Comparison of ENCODE assay signal across 23 cellular contexts in genomic region chr5:157599565-157599964, GRCh38. TPM values are rescaled to one million over a fixed set of nuclear protein-coding genes. Genes with fewer than 3 reads are reported as not detected.
DNase-seq lines count a peak whose midpoint lies in the region; ATAC-seq and FAIRE-seq lines count a peak whose summit lies in the region.
"Had no signal": no experiment of that assay in that cellular context is flagged by ENCODE, and none has a peak within 500 bp of the region (broad histone marks: within the 10 kb centered on the region; RNA-seq: fewer than 3 reads in every experiment).

No MANE protein-coding gene starts in this region.

- H3K27ac Mint-ChIP-seq in activated naive CD4-positive, alpha-beta T cell treated with anti-CD3 and anti-CD28 coated beads, Interleukin-2, amount 50 U/mL, for 24 hours: peak overlapping the region; percentile 74
- peak overlapping the region; percentile 91 to 94 (median 93) for H3K27ac Mint-ChIP-seq in IgD-negative memory B cell
- H3K27ac Mint-ChIP-seq in activated CD4-positive, alpha-beta memory T cell treated with anti-CD3 and anti-CD28 coated beads, Interleukin-2, amount 10 ng/mL, durations not matched to agents 7 days and 5 days: peak overlapping the region; percentile 87
- H3K27ac Mint-ChIP-seq in stimulated activated naive B cell treated with anti-CD40 and anti-IgM and Interleukin-4, amounts not matched to agents 10 μg/mL and 1 μg/mL and 100 μg/mL, for 72 hours: peak overlapping the region; percentile 65
- H3K27ac Mint-ChIP-seq: CD8-positive, alpha-beta T cell; progenitor cell of endocrine pancreas had no signal

- FAIRE-seq in HTR-8/SVneo (lab: Jason Lieb, UNC): no peak
- FAIRE-seq: keratinocyte, urothelium cell line had no signal

- H3K9me3 Mint-ChIP-seq in activated naive CD4-positive, alpha-beta T cell treated with anti-CD3 and anti-CD28 coated beads, Interleukin-2, amount 50 U/mL, for 24 hours: peaks cover 11% of the 10 kb centered on the region
- H3K9me3 Mint-ChIP-seq in IgD-negative memory B cell: no peaks in the 10 kb centered on the region
- H3K9me3 Mint-ChIP-seq in activated CD4-positive, alpha-beta memory T cell treated with anti-CD3 and anti-CD28 coated beads, Interleukin-2, amount 10 ng/mL, durations not matched to agents 7 days and 5 days: no peaks in the 10 kb centered on the region
- no peaks in the 10 kb centered on the region for H3K9me3 Mint-ChIP-seq in stimulated activated naive B cell treated with anti-CD40 and anti-IgM and Interleukin-4, amounts not matched to agents 10 μg/mL and 1 μg/mL and 100 μg/mL, for 72 hours
- H3K9me3 Mint-ChIP-seq: CD8-positive, alpha-beta T cell had no signal

- no peak for ATAC-seq in stimulated activated naive B cell treated with anti-CD40 and anti-IgM and Interleukin-4, amounts not matched to agents 10 μg/mL and 1 μg/mL and 100 μg/mL, for 72 hours (replicated peaks)
- no peak for ATAC-seq in HG03565 (IDR thresholded peaks at IDR 0.05; ENCODE audit: unreplicated experiment)
- ATAC-seq: CD8-positive, alpha-beta T cell; mucosa of descending colon had no signal

- POLR2A ChIA-PET in activated CD4-positive, alpha-beta memory T cell treated with anti-CD3 and anti-CD28 coated beads, Interleukin-2, amount 10 ng/mL, durations not matched to agents 7 days and 5 days (lab: Charles Lee): interaction anchor here (0.9 to 2.4 kb wide), 2 partner anchors 8 to 25 kb away, joined by 5 to 6 read pairs; no protein-coding TSS in a partner anchor

- CTCF ChIA-PET in activated CD4-positive, alpha-beta memory T cell treated with anti-CD3 and anti-CD28 coated beads, Interleukin-2, amount 10 ng/mL, durations not matched to agents 7 days and 5 days (lab: Charles Lee): no interaction called here

- H3K4me1 Mint-ChIP-seq in activated naive CD4-positive, alpha-beta T cell treated with anti-CD3 and anti-CD28 coated beads, Interleukin-2, amount 50 U/mL, for 24 hours: peaks cover 84% of the 10 kb centered on the region
- peaks cover 65 to 77% (median 76%) of the 10 kb centered on the region in 3 donors for H3K4me1 Mint-ChIP-seq in IgD-negative memory B cell
- peaks cover 95% of the 10 kb centered on the region for H3K4me1 Mint-ChIP-seq in activated CD4-positive, alpha-beta memory T cell treated with anti-CD3 and anti-CD28 coated beads, Interleukin-2, amount 10 ng/mL, durations not matched to agents 7 days and 5 days
- peaks cover 63 to 89% of the 10 kb centered on the region in 2 donors for H3K4me1 Mint-ChIP-seq in stimulated activated naive B cell treated with anti-CD40 and anti-IgM and Interleukin-4, amounts not matched to agents 10 μg/mL and 1 μg/mL and 100 μg/mL, for 72 hours

- H3K27me3 Mint-ChIP-seq in activated naive CD4-positive, alpha-beta T cell treated with anti-CD3 and anti-CD28 coated beads, Interleukin-2, amount 50 U/mL, for 24 hours: no peaks in the 10 kb centered on the region
- H3K27me3 Mint-ChIP-seq in IgD-negative memory B cell: no peaks in the 10 kb centered on the region
- no peaks in the 10 kb centered on the region for H3K27me3 Mint-ChIP-seq in activated CD4-positive, alpha-beta memory T cell treated with anti-CD3 and anti-CD28 coated beads, Interleukin-2, amount 10 ng/mL, durations not matched to agents 7 days and 5 days
- no peaks in the 10 kb centered on the region for H3K27me3 Mint-ChIP-seq in stimulated activated naive B cell treated with anti-CD40 and anti-IgM and Interleukin-4, amounts not matched to agents 10 μg/mL and 1 μg/mL and 100 μg/mL, for 72 hours
- H3K27me3 Mint-ChIP-seq: progenitor cell of endocrine pancreas had no signal

- H3K4me3 Mint-ChIP-seq in activated naive CD4-positive, alpha-beta T cell treated with anti-CD3 and anti-CD28 coated beads, Interleukin-2, amount 50 U/mL, for 24 hours: peak overlapping the region; percentile 49
- peak overlapping the region in 3 of 4 donors; percentile 15 to 82 (median 58) for H3K4me3 Mint-ChIP-seq in IgD-negative memory B cell
- H3K4me3 Mint-ChIP-seq in activated CD4-positive, alpha-beta memory T cell treated with anti-CD3 and anti-CD28 coated beads, Interleukin-2, amount 10 ng/mL, durations not matched to agents 7 days and 5 days: no peak overlapping the region
- peak overlapping the region in 1 of 2 donors; percentile 19 for H3K4me3 Mint-ChIP-seq in stimulated activated naive B cell treated with anti-CD40 and anti-IgM and Interleukin-4, amounts not matched to agents 10 μg/mL and 1 μg/mL and 100 μg/mL, for 72 hours
- H3K4me3 Mint-ChIP-seq: CD8-positive, alpha-beta T cell had no signal

- no peak for DNase-seq in activated naive CD4-positive, alpha-beta T cell treated with anti-CD3 and anti-CD28 coated beads, Interleukin-2, amount 50 U/mL, for 16 hours
- no peak for DNase-seq in activated CD4-positive, alpha-beta memory T cell treated with anti-CD3 and anti-CD28 coated beads, Interleukin-2, amount 10 ng/mL, durations not matched to agents 7 days and 5 days
- no peak for DNase-seq in stimulated activated naive B cell treated with anti-CD40 and anti-IgM and Interleukin-4, amounts not matched to agents 10 μg/mL and 1 μg/mL and 100 μg/mL, for 72 hours
- DNase-seq in HTR-8/SVneo (ENCODE audit: insufficient read length, low spot score): no peak
- DNase-seq: activated effector memory CD4-positive, alpha-beta T cell treated with Interleukin-2 at 50 U/mL for 16 hours; CD8-positive, alpha-beta T cell; DMS153; GDM1; mucosa of descending colon; NCI-H1092 treated with DMSO at 0.1 percent for 48 hours; NCI-H2029 treated with DMSO at 0.1 percent for 48 hours; NCI-H82; Peyer's patch; sigmoid colon had no signal

- peaks cover 2% of the 10 kb centered on the region for H3K36me3 Mint-ChIP-seq in activated naive CD4-positive, alpha-beta T cell treated with anti-CD3 and anti-CD28 coated beads, Interleukin-2, amount 50 U/mL, for 24 hours
- H3K36me3 Mint-ChIP-seq in IgD-negative memory B cell: peaks cover 2% of the 10 kb centered on the region
- H3K36me3 Mint-ChIP-seq in activated CD4-positive, alpha-beta memory T cell treated with anti-CD3 and anti-CD28 coated beads, Interleukin-2, amount 10 ng/mL, durations not matched to agents 7 days and 5 days (ENCODE audit: low read depth): peaks cover 11% of the 10 kb centered on the region
- no peaks in the 10 kb centered on the region for H3K36me3 Mint-ChIP-seq in stimulated activated naive B cell treated with anti-CD40 and anti-IgM and Interleukin-4, amounts not matched to agents 10 μg/mL and 1 μg/mL and 100 μg/mL, for 72 hours
- H3K36me3 Mint-ChIP-seq: CD8-positive, alpha-beta T cell had no signal

RNA-seq across cellular contexts. Expression of gene ADAM19, which starts 24.0 kb away (rescaled TPM):
- polyA plus RNA-seq in IgD-negative memory B cell: 45.1 TPM
- 100 to 1,000 TPM; 309 to 313 TPM for total RNA-seq in activated CD4-positive, alpha-beta memory T cell treated with anti-CD3 and anti-CD28 coated beads, Interleukin-2, amount 10 ng/mL, durations not matched to agents 7 days and 5 days

RNA-seq across cellular contexts. Expression of gene SOX30, which starts 52.7 kb away (rescaled TPM):
- polyA plus RNA-seq in IgD-negative memory B cell: 0.81 TPM
- under 1 TPM; 0.18 to 0.33 TPM for total RNA-seq in activated CD4-positive, alpha-beta memory T cell treated with anti-CD3 and anti-CD28 coated beads, Interleukin-2, amount 10 ng/mL, durations not matched to agents 7 days and 5 days
- total RNA-seq: CD8-positive, alpha-beta T cell; fibroblast of lung; HT1080; progenitor cell of endocrine pancreas; suprapubic skin had no signal
